ENCODE assay signal across 25 cellular contexts in the genomic region with DNA sequence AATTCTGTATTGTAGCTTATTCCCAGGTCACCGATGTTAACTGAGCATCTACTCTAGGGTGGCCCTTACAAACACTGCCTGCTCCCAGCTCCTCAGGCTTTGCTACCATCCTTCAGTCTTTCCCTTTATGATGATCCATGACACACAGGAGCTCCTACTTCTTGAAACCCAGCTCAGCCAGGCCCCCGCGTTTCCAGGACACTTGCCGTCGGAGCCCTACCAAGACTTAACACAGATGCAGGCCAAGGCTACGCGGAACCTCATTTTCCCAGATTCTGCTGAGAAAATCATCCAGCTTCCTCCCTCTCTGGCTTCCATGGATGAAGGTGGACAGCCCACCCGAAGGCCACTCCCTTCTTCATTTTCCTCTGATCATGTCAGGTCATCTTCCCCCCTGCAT. TPM values are rescaled to one million over a fixed set of nuclear protein-coding genes. Genes with fewer than 3 reads are reported as not detected.
DNase-seq lines count a peak whose midpoint lies in the region; ATAC-seq, FAIRE-seq and TF ChIP-seq lines count a peak whose summit lies in the region.
"Had no signal": no experiment of that assay in that cellular context is flagged by ENCODE, and none has a peak within 500 bp of the region (broad histone marks: within the 10 kb centered on the region; RNA-seq: fewer than 3 reads in every experiment).

No MANE protein-coding gene starts in this region.

- H3K36me3 Mint-ChIP-seq in T-helper 2 cell treated with Interferon-gamma antibody and Interleukin-4, amounts not matched to agents 5 μg/mL and 100 μg/mL, for 36 hours (ENCODE audit: low read depth), result peaks cover 83% of the 10 kb centered on the region
- peaks cover 88% of the 10 kb centered on the region for H3K36me3 Mint-ChIP-seq in activated naive CD4-positive, alpha-beta T cell treated with anti-CD3 and anti-CD28 coated beads, Interleukin-2, amount 10 ng/mL, durations not matched to agents 7 days and 5 days
- H3K36me3 Mint-ChIP-seq in T-helper 17 cell (ENCODE audit: low read depth), result peaks cover 4% of the 10 kb centered on the region

- no peak for FAIRE-seq in kidney (lab: Jason Lieb, UNC)
- FAIRE-seq: A204.1, G401.6, GM12892, GM19239 had no signal

- peaks cover 31% of the 10 kb centered on the region for H3K4me1 Mint-ChIP-seq in T-helper 2 cell treated with Interferon-gamma antibody and Interleukin-4, amounts not matched to agents 5 μg/mL and 100 μg/mL, for 36 hours (ENCODE audit: low read depth)
- peaks cover 52% of the 10 kb centered on the region for H3K4me1 Mint-ChIP-seq in activated naive CD4-positive, alpha-beta T cell treated with anti-CD3 and anti-CD28 coated beads, Interleukin-2, amount 10 ng/mL, durations not matched to agents 7 days and 5 days
- peaks cover 22% of the 10 kb centered on the region for H3K4me1 Mint-ChIP-seq in T-helper 17 cell
- H3K4me1 Mint-ChIP-seq: B cell, GM23338 had no signal

- CTCF ChIA-PET in activated naive CD4-positive, alpha-beta T cell treated with anti-CD3 and anti-CD28 coated beads, Interleukin-2, amount 10 ng/mL, durations not matched to agents 7 days and 5 days (lab: Charles Lee), result interaction anchor here (0.9 to 1.7 kb wide), 4 partner anchors 9 to 112 kb away, joined by 3 to 4 read pairs (median 4); no protein-coding TSS in a partner anchor

- H3K27me3 Mint-ChIP-seq in T-helper 2 cell treated with Interferon-gamma antibody and Interleukin-4, amounts not matched to agents 5 μg/mL and 100 μg/mL, for 36 hours (ENCODE audit: low read depth), result no peaks in the 10 kb centered on the region
- no peaks in the 10 kb centered on the region for H3K27me3 Mint-ChIP-seq in activated naive CD4-positive, alpha-beta T cell treated with anti-CD3 and anti-CD28 coated beads, Interleukin-2, amount 10 ng/mL, durations not matched to agents 7 days and 5 days
- H3K27me3 Mint-ChIP-seq in T-helper 17 cell, result no peaks in the 10 kb centered on the region
- H3K27me3 Mint-ChIP-seq: B cell; CD4-positive, CD25-positive, alpha-beta regulatory T cell had no signal

- no peak for TF ChIP-seq CTCF in kidney (IDR thresholded peaks at IDR 0.05; ENCODE audit: borderline replicate concordance, extremely low read depth, insufficient read depth)
- TF ChIP-seq CTCF in GM20000 (IDR thresholded peaks at IDR 0.05; ENCODE audit: extremely low read depth, missing control alignments), result no peak

- peak overlapping the region; percentile 45 for H3K27ac Mint-ChIP-seq in T-helper 2 cell treated with Interferon-gamma antibody and Interleukin-4, amounts not matched to agents 5 μg/mL and 100 μg/mL, for 36 hours
- H3K27ac Mint-ChIP-seq in activated naive CD4-positive, alpha-beta T cell treated with anti-CD3 and anti-CD28 coated beads, Interleukin-2, amount 10 ng/mL, durations not matched to agents 7 days and 5 days, result peak overlapping the region; percentile 55
- peak overlapping the region; percentile 59 for H3K27ac Mint-ChIP-seq in T-helper 17 cell
- H3K27ac Mint-ChIP-seq: B cell; CD4-positive, CD25-positive, alpha-beta regulatory T cell; CD8-positive, alpha-beta T cell; GM23338 had no signal

- H3K9ac ChIP-seq in kidney (ENCODE audit: low read length in 2 of 2), result no peak overlapping the region
- H3K9ac ChIP-seq: BLaER1 had no signal

- H3K27ac ChIP-seq in kidney (ENCODE audit: low read depth in 2 of 2, low read length in 2 of 2), result no peak overlapping the region
- H3K27ac ChIP-seq: 22Rv1, BLaER1, C4-2B had no signal

- intact Hi-C loops in kidney (cut with DNase I), result no loop called here

- no peak for ATAC-seq in T-helper 17 cell
- ATAC-seq in GM18517 (IDR thresholded peaks at IDR 0.05; ENCODE audit: unreplicated experiment), result no peak
- ATAC-seq: CD8-positive, alpha-beta T cell; GM23338; HCT116 had no signal

- H3K9me3 ChIP-seq in T-helper 17 cell (ENCODE audit: control insufficient read depth, low read length, poor library complexity, severe bottlenecking), result no peaks in the 10 kb centered on the region
- no peaks in the 10 kb centered on the region for H3K9me3 ChIP-seq in kidney (ENCODE audit: control insufficient read depth in 1 of 2, low read length in 2 of 2)
- H3K9me3 ChIP-seq: BLaER1 had no signal

- no peak overlapping the region for H3K4me3 Mint-ChIP-seq in T-helper 2 cell treated with Interferon-gamma antibody and Interleukin-4, amounts not matched to agents 5 μg/mL and 100 μg/mL, for 36 hours
- H3K4me3 Mint-ChIP-seq in activated naive CD4-positive, alpha-beta T cell treated with anti-CD3 and anti-CD28 coated beads, Interleukin-2, amount 10 ng/mL, durations not matched to agents 7 days and 5 days, result no peak overlapping the region
- H3K4me3 Mint-ChIP-seq in T-helper 17 cell, result no peak overlapping the region
- H3K4me3 Mint-ChIP-seq: B cell; CD8-positive, alpha-beta T cell; GM23338; H9 had no signal

- H3K4me1 ChIP-seq in kidney (ENCODE audit: control insufficient read depth in 1 of 2, insufficient read depth in 1 of 2, low read depth in 1 of 2, low read length in 2 of 2), result no peaks in the 10 kb centered on the region
- H3K4me1 ChIP-seq: Caco-2 had no signal

- no peak overlapping the region for H3K4me3 ChIP-seq in kidney (ENCODE audit: low read length in 2 of 2)
- H3K4me3 ChIP-seq: BLaER1, GM23338 had no signal

- H3K9me3 Mint-ChIP-seq in T-helper 2 cell treated with Interferon-gamma antibody and Interleukin-4, amounts not matched to agents 5 μg/mL and 100 μg/mL, for 36 hours, result no peaks in the 10 kb centered on the region
- H3K9me3 Mint-ChIP-seq in activated naive CD4-positive, alpha-beta T cell treated with anti-CD3 and anti-CD28 coated beads, Interleukin-2, amount 10 ng/mL, durations not matched to agents 7 days and 5 days, result peaks cover 3% of the 10 kb centered on the region
- H3K9me3 Mint-ChIP-seq: CD4-positive, CD25-positive, alpha-beta regulatory T cell; CD8-positive, alpha-beta T cell; GM23338 had no signal

- no peak for DNase-seq in T-helper 2 cell treated with Interferon-gamma antibody and Interleukin-4, amounts not matched to agents 5 μg/mL and 100 μg/mL, for 36 hours (ENCODE audit: low spot score)
- no peak for DNase-seq in T-helper 2 cell
- DNase-seq in activated naive CD4-positive, alpha-beta T cell treated with anti-CD3 and anti-CD28 coated beads, Interleukin-2, amount 10 ng/mL, durations not matched to agents 7 days and 5 days, result no peak
- no peak for DNase-seq in activated naive CD4-positive, alpha-beta T cell (lab: John Stamatoyannopoulos, UW)
- DNase-seq in T-helper 17 cell, result no peak
- DNase-seq in kidney, result peak; percentile 53
- no peak for DNase-seq in GM20000 (ENCODE audit: low spot score)
- DNase-seq: Caco-2; CD4-positive, CD25-positive, alpha-beta regulatory T cell; CD8-positive, alpha-beta T cell; DMS153; DND-41; H9 had no signal

- no peaks in the 10 kb centered on the region for H3K36me3 ChIP-seq in kidney (ENCODE audit: control insufficient read depth in 1 of 2, insufficient read depth in 2 of 2, low read length in 2 of 2)
- H3K36me3 ChIP-seq: BLaER1 had no signal

RNA-seq across cellular contexts. Expression of a gene that starts 18.6 kb away (rescaled TPM):
- total RNA-seq in T-helper 17 cell (10 to 100 TPM; 43.8 to 52.9 TPM), kidney (10.4 TPM)
- polyA plus RNA-seq in kidney (ENCODE audit: insufficient read depth, low read depth, low replicate concordance), result 0.86 TPM
- polyA plus RNA-seq: AG04450 had no signal
